In genomic region chr4:144894525-144894924, GRCh38 we compare ENCODE assay signal across 11 cellular contexts.
DNase-seq lines count a peak whose midpoint lies in the region; ATAC-seq and TF ChIP-seq lines count a peak whose summit lies in the region.
"Had no signal": no experiment of that assay in that cellular context is flagged by ENCODE, and none has a peak within 500 bp of the region (broad histone marks: within the 10 kb centered on the region; RNA-seq: fewer than 3 reads in every experiment).

No MANE protein-coding gene starts in this region.

- POLR2A ChIA-PET in naive thymus-derived CD4-positive, alpha-beta T cell (lab: Charles Lee), result no interaction called here
- POLR2A ChIA-PET in CD8-positive, alpha-beta T cell (lab: Charles Lee), result no interaction called here

- H3K4me1 ChIP-seq in naive thymus-derived CD4-positive, alpha-beta T cell (ENCODE audit: control insufficient read depth in 2 of 2, insufficient read depth in 2 of 2, low read length in 2 of 2), result no peaks in the 10 kb centered on the region
- no peaks in the 10 kb centered on the region for H3K4me1 ChIP-seq in CD8-positive, alpha-beta T cell (ENCODE audit: insufficient read depth, low read length)

- H3K27me3 Mint-ChIP-seq in naive thymus-derived CD4-positive, alpha-beta T cell, result peaks cover 0 to 9% (median 0%) of the 10 kb centered on the region in 5 donors
- H3K27me3 Mint-ChIP-seq in CD8-positive, alpha-beta T cell (ENCODE audit: low read depth), result no peaks in the 10 kb centered on the region

- intact Hi-C loops in naive thymus-derived CD4-positive, alpha-beta T cell (cut with micrococcal nuclease), result no loop called here
- intact Hi-C loops in CD8-positive, alpha-beta T cell (cut with DNase I, micrococcal nuclease), result no loop called here

- H3K4me1 Mint-ChIP-seq in naive thymus-derived CD4-positive, alpha-beta T cell, result no peaks in the 10 kb centered on the region
- no peaks in the 10 kb centered on the region for H3K4me1 Mint-ChIP-seq in CD8-positive, alpha-beta T cell (ENCODE audit: low read depth)
- H3K4me1 Mint-ChIP-seq: GM23338; stimulated activated effector memory CD8-positive, alpha-beta T cell treated with anti-CD3 and anti-CD28 coated beads, Interleukin-12 subunit alpha, Interleukin-12 subunit beta, amount 100 ng/mL, for 72 hours had no signal

- H3K27ac ChIP-seq in brain microvascular endothelial cell, result no peak overlapping the region
- H3K27ac ChIP-seq in naive thymus-derived CD4-positive, alpha-beta T cell (ENCODE audit: low read depth, low read length), result no peak overlapping the region
- H3K27ac ChIP-seq in CD8-positive, alpha-beta T cell (ENCODE audit: low read depth, low read length), result no peak overlapping the region

- in situ Hi-C loops in brain microvascular endothelial cell (cut with HindIII; ENCODE audit: low pct_ligation_motif_present, low sequenced_read_pairs), result no loop called here

- H3K27ac Mint-ChIP-seq in naive thymus-derived CD4-positive, alpha-beta T cell, result no peak overlapping the region
- H3K27ac Mint-ChIP-seq in CD8-positive, alpha-beta T cell, result no peak overlapping the region
- H3K27ac Mint-ChIP-seq: GM23338; stimulated activated effector memory CD8-positive, alpha-beta T cell treated with anti-CD3 and anti-CD28 coated beads, Interleukin-12 subunit alpha, Interleukin-12 subunit beta, amount 100 ng/mL, for 72 hours had no signal

- H3K4me3 ChIP-seq in brain microvascular endothelial cell (ENCODE audit: low read depth, low read length), result no peak overlapping the region
- H3K4me3 ChIP-seq in naive thymus-derived CD4-positive, alpha-beta T cell (ENCODE audit: low read length), result no peak overlapping the region
- no peak overlapping the region for H3K4me3 ChIP-seq in CD8-positive, alpha-beta T cell (ENCODE audit: low read depth, low read length)
- H3K4me3 ChIP-seq: GM23338 had no signal

- no peaks in the 10 kb centered on the region for H3K9me3 ChIP-seq in naive thymus-derived CD4-positive, alpha-beta T cell (ENCODE audit: control insufficient read depth in 2 of 3, low read length in 3 of 3)
- no peaks in the 10 kb centered on the region for H3K9me3 ChIP-seq in CD8-positive, alpha-beta T cell (ENCODE audit: low read length)

- H3K9me3 Mint-ChIP-seq in naive thymus-derived CD4-positive, alpha-beta T cell, result peaks cover 0 to 10% (median 4%) of the 10 kb centered on the region in 11 donors
- H3K9me3 Mint-ChIP-seq in CD8-positive, alpha-beta T cell, result peaks cover 3% of the 10 kb centered on the region
- H3K9me3 Mint-ChIP-seq: GM23338; stimulated activated effector memory CD8-positive, alpha-beta T cell treated with anti-CD3 and anti-CD28 coated beads, Interleukin-12 subunit alpha, Interleukin-12 subunit beta, amount 100 ng/mL, for 72 hours had no signal

- TF ChIP-seq CTCF in brain microvascular endothelial cell (IDR thresholded peaks at IDR 0.05; ENCODE audit: low read depth, low read length, missing control alignments), result peak; percentile 35
- no peak for TF ChIP-seq CTCF in CD8-positive, alpha-beta T cell (IDR thresholded peaks at IDR 0.05)

- peak; percentile 52 for ATAC-seq in naive thymus-derived CD4-positive, alpha-beta T cell
- no peak for ATAC-seq in CD8-positive, alpha-beta T cell
- ATAC-seq: GM23338; stimulated activated effector memory CD8-positive, alpha-beta T cell treated with anti-CD3 and anti-CD28 coated beads, Interleukin-12 subunit alpha, Interleukin-12 subunit beta, amount 100 ng/mL, for 72 hours had no signal

- no peaks in the 10 kb centered on the region for H3K27me3 ChIP-seq in brain microvascular endothelial cell (replicated peaks)
- H3K27me3 ChIP-seq in naive thymus-derived CD4-positive, alpha-beta T cell (ENCODE audit: control insufficient read depth in 2 of 2, insufficient read depth in 2 of 2, low read length in 2 of 2), result no peaks in the 10 kb centered on the region
- no peaks in the 10 kb centered on the region for H3K27me3 ChIP-seq in CD8-positive, alpha-beta T cell (ENCODE audit: insufficient read depth, low read length)

- no peak overlapping the region for H3K4me3 Mint-ChIP-seq in naive thymus-derived CD4-positive, alpha-beta T cell
- H3K4me3 Mint-ChIP-seq in CD8-positive, alpha-beta T cell, result no peak overlapping the region
- H3K4me3 Mint-ChIP-seq: GM23338; stimulated activated effector memory CD8-positive, alpha-beta T cell treated with anti-CD3 and anti-CD28 coated beads, Interleukin-12 subunit alpha, Interleukin-12 subunit beta, amount 100 ng/mL, for 72 hours had no signal

- CTCF ChIA-PET in naive thymus-derived CD4-positive, alpha-beta T cell (lab: Charles Lee), result no interaction called here
- CTCF ChIA-PET in CD8-positive, alpha-beta T cell (lab: Charles Lee), result no interaction called here

- no peaks in the 10 kb centered on the region for H3K36me3 ChIP-seq in brain microvascular endothelial cell (replicated peaks)
- no peaks in the 10 kb centered on the region for H3K36me3 ChIP-seq in naive thymus-derived CD4-positive, alpha-beta T cell (ENCODE audit: control insufficient read depth in 2 of 3, insufficient read depth in 3 of 3, low read length in 3 of 3)
- H3K36me3 ChIP-seq in CD8-positive, alpha-beta T cell (ENCODE audit: insufficient read depth, low read length), result no peaks in the 10 kb centered on the region

- H3K36me3 Mint-ChIP-seq in naive thymus-derived CD4-positive, alpha-beta T cell, result no peaks in the 10 kb centered on the region
- no peaks in the 10 kb centered on the region for H3K36me3 Mint-ChIP-seq in CD8-positive, alpha-beta T cell
- H3K36me3 Mint-ChIP-seq: stimulated activated effector memory CD8-positive, alpha-beta T cell treated with anti-CD3 and anti-CD28 coated beads, Interleukin-12 subunit alpha, Interleukin-12 subunit beta, amount 100 ng/mL, for 72 hours had no signal

- DNase-seq in GF-D8 (lab: John Stamatoyannopoulos, UW) (peak; percentile 53), MV-4-11 (lab: John Stamatoyannopoulos, UW) (peak; percentile 99), brain microvascular endothelial cell (peak; percentile 88), mucosa of gallbladder (ENCODE audit: low spot score) (no peak), GOT3 (lab: John Stamatoyannopoulos, UW) (no peak)
- no peak for DNase-seq in naive thymus-derived CD4-positive, alpha-beta T cell
- DNase-seq in CD8-positive, alpha-beta T cell, result no peak
- DNase-seq in central memory CD4-positive, alpha-beta T cell, result no peak
- DNase-seq: glutamatergic neuron had no signal

Comparison
In these comparisons a context has a peak if more than half of its experiments do, and no peak if none do; other contexts are left out.
1. DNase-seq: peak in GF-D8 (single experiment), MV-4-11 (single experiment) and brain microvascular endothelial cell (single experiment); none in naive thymus-derived CD4-positive, alpha-beta T cell (0 of 9), mucosa of gallbladder (single experiment), CD8-positive, alpha-beta T cell (0 of 7), central memory CD4-positive, alpha-beta T cell (single experiment) and GOT3 (single experiment).